In the genomic region with DNA sequence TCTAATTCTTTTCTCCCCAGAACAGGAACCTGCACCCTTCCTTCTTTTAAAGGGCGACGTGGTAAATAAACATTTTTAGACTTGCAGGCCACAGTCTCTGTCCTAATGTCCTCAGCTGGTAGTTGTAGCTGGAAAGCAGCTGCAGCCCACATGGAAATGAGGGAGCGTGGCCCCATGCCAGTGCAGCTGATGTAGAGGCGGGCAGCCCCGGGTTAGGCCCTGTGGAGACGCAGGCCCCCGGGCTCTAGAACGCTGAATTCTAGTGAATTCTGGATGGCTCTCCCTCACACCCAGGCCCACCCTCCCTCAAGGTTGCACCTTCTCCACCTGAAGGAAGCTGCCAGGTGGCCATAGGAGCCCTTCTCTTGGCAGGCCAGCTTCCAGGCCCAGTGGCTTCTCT, we compare ENCODE assay signal across 14 cellular contexts. TPM values are rescaled to one million over a fixed set of nuclear protein-coding genes. Genes with fewer than 3 reads are reported as not detected.
DNase-seq lines count a peak whose midpoint lies in the region; ATAC-seq and TF ChIP-seq lines count a peak whose summit lies in the region.
"Had no signal": no experiment of that assay in that cellular context is flagged by ENCODE, and none has a peak within 500 bp of the region (broad histone marks: within the 10 kb centered on the region; RNA-seq: fewer than 3 reads in every experiment).

No MANE protein-coding gene starts in this region.

- no peak overlapping the region for H3K4me2 ChIP-seq in skeletal muscle satellite cell (ENCODE audit: low read length)
- H3K4me2 ChIP-seq in OCI-LY7 (ENCODE audit: low read length) = no peak overlapping the region

- peaks cover 12% of the 10 kb centered on the region for H3K4me1 Mint-ChIP-seq in endodermal cell

- peak; percentile 34 for DNase-seq in AG20443 (ENCODE audit: low spot score)
- peak; percentile 25 for DNase-seq in endodermal cell
- no peak for DNase-seq in lower lobe of right lung
- DNase-seq in OCI-LY7 (ENCODE audit: low spot score) = no peak
- DNase-seq in NCI-H82 (lab: John Stamatoyannopoulos, UW) = no peak
- DNase-seq in NCI-H1105 treated with DMSO at 0.1 percent for 48 hours (lab: John Stamatoyannopoulos, UW) = no peak
- no peak for DNase-seq in GF-D8 (lab: John Stamatoyannopoulos, UW)
- DNase-seq: activated naive CD8-positive, alpha-beta T cell treated with anti-CD3 and anti-CD28 coated beads, Interleukin-2, amount 10 ng/mL, durations not matched to agents 7 days and 5 days; DMS53 had no signal

- H3K36me3 Mint-ChIP-seq in endodermal cell (ENCODE audit: low read depth) = peaks cover 82% of the 10 kb centered on the region

- WGBS in endodermal cell (ENCODE audit: insufficient coverage in 1 of 2, insufficient read length in 1 of 2), 2 experiments = 97 to 100% methylated on average over 2 to 8 of the region's 8 CpGs

- H3K36me3 ChIP-seq in endodermal cell (ENCODE audit: control insufficient read depth, insufficient read depth, low read length) (peaks cover 87% of the 10 kb centered on the region), lower lobe of right lung (peaks cover 60% of the 10 kb centered on the region), skeletal muscle satellite cell (ENCODE audit: insufficient read depth, low read length) (peaks cover 63% of the 10 kb centered on the region), OCI-LY7 (ENCODE audit: insufficient read depth, low read length) (no peaks in the 10 kb centered on the region)

- no peaks in the 10 kb centered on the region for H3K9me2 ChIP-seq in OCI-LY7 (ENCODE audit: insufficient read depth, low read length)

- no peaks in the 10 kb centered on the region for H4K20me1 ChIP-seq in OCI-LY7 (ENCODE audit: insufficient read depth, low read length)

- no peaks in the 10 kb centered on the region for H3K27me3 Mint-ChIP-seq in endodermal cell (ENCODE audit: insufficient read depth)
- H3K27me3 Mint-ChIP-seq: activated naive CD8-positive, alpha-beta T cell treated with anti-CD3 and anti-CD28 coated beads, Interleukin-2, amount 10 ng/mL, durations not matched to agents 7 days and 5 days; progenitor cell of endocrine pancreas had no signal

- no peaks in the 10 kb centered on the region for H3K9me3 ChIP-seq in endodermal cell (ENCODE audit: control insufficient read depth, low read length)
- no peaks in the 10 kb centered on the region for H3K9me3 ChIP-seq in lower lobe of right lung
- no peaks in the 10 kb centered on the region for H3K9me3 ChIP-seq in skeletal muscle satellite cell (replicated peaks; ENCODE audit: low read length)
- H3K9me3 ChIP-seq in OCI-LY7 (ENCODE audit: low read length) = no peaks in the 10 kb centered on the region

- no peak overlapping the region for H3K4me3 ChIP-seq in endodermal cell (ENCODE audit: low read length)
- no peak overlapping the region for H3K4me3 ChIP-seq in lower lobe of right lung
- H3K4me3 ChIP-seq in skeletal muscle satellite cell (ENCODE audit: low read length) = no peak overlapping the region
- H3K4me3 ChIP-seq in OCI-LY7 (ENCODE audit: low read depth, low read length, poor library complexity, severe bottlenecking) = no peak overlapping the region

- TF ChIP-seq CTCF in endodermal cell (conservative IDR thresholded peaks at IDR 0.05) (no peak), lower lobe of right lung (IDR thresholded peaks at IDR 0.05) (no peak), OCI-LY7 (conservative IDR thresholded peaks at IDR 0.05; ENCODE audit: low read length) (no peak)

- ATAC-seq in lower lobe of right lung = no peak
- ATAC-seq: activated CD4-positive, CD25-positive, alpha-beta regulatory T cell treated with anti-CD3 and anti-CD28 coated beads, Interleukin-2, amount 50 U/mL, for 24 hours had no signal

- no peak overlapping the region for H2AFZ ChIP-seq in OCI-LY7 (ENCODE audit: low read length)

- H3K9ac ChIP-seq in endodermal cell (ENCODE audit: extremely low read depth, low read length, poor library complexity, severe bottlenecking) (no peak overlapping the region), skeletal muscle satellite cell (ENCODE audit: low read depth, low read length) (peak overlapping the region; percentile 63)

- H3K27ac Mint-ChIP-seq in endodermal cell = peak overlapping the region; percentile 21
- H3K27ac Mint-ChIP-seq: activated naive CD8-positive, alpha-beta T cell treated with anti-CD3 and anti-CD28 coated beads, Interleukin-2, amount 10 ng/mL, durations not matched to agents 7 days and 5 days; progenitor cell of endocrine pancreas had no signal

- H3K79me2 ChIP-seq in OCI-LY7 (ENCODE audit: insufficient read depth, low read depth, low read length) = no peaks in the 10 kb centered on the region

- CTCF ChIA-PET in OCI-LY7 (lab: Charles Lee; ENCODE audit: unreplicated experiment) = interaction anchor here (0.6 kb wide), 1 partner anchor 33 kb away, joined by 6 read pairs; no protein-coding TSS in a partner anchor

- H3K27ac ChIP-seq in endodermal cell (ENCODE audit: low read depth, low read length) (no peak overlapping the region), lower lobe of right lung (peak overlapping the region; percentile 80), OCI-LY7 (ENCODE audit: low read depth, low read length, poor library complexity, severe bottlenecking) (no peak overlapping the region)

- H3K4me1 ChIP-seq in endodermal cell (ENCODE audit: control insufficient read depth, insufficient read depth, low read length) (peaks cover 21% of the 10 kb centered on the region), lower lobe of right lung (peaks cover 26% of the 10 kb centered on the region), skeletal muscle satellite cell (ENCODE audit: control insufficient read depth, insufficient read depth, low read length) (peaks cover 22% of the 10 kb centered on the region), OCI-LY7 (ENCODE audit: insufficient read depth, low read length, poor library complexity, severe bottlenecking) (no peaks in the 10 kb centered on the region)

- H3K27me3 ChIP-seq in endodermal cell (ENCODE audit: control insufficient read depth, insufficient read depth, low read length, poor library complexity, severe bottlenecking) (no peaks in the 10 kb centered on the region), lower lobe of right lung (ENCODE audit: low read depth) (no peaks in the 10 kb centered on the region), skeletal muscle satellite cell (ENCODE audit: control insufficient read depth, insufficient read depth, low read length) (no peaks in the 10 kb centered on the region)

- no TSS peak for BruUV-seq in OCI-LY7 (replicated peaks; lab: Mats Ljungman, UMichigan)

- no peak overlapping the region for H3K4me3 Mint-ChIP-seq in endodermal cell
- H3K4me3 Mint-ChIP-seq: activated naive CD8-positive, alpha-beta T cell treated with anti-CD3 and anti-CD28 coated beads, Interleukin-2, amount 10 ng/mL, durations not matched to agents 7 days and 5 days had no signal

- H3K9me3 Mint-ChIP-seq in endodermal cell = no peaks in the 10 kb centered on the region
- H3K9me3 Mint-ChIP-seq: activated naive CD8-positive, alpha-beta T cell treated with anti-CD3 and anti-CD28 coated beads, Interleukin-2, amount 10 ng/mL, durations not matched to agents 7 days and 5 days had no signal

- POLR2A ChIA-PET in OCI-LY7 (lab: Charles Lee) = no interaction called here

- intact Hi-C loops in lower lobe of right lung (cut with DNase I) = no loop called here
- intact Hi-C loops in OCI-LY7 (cut with micrococcal nuclease; ENCODE audit: unreplicated experiment) = no loop called here

RNA-seq across cellular contexts. Expression of a gene that starts 52.3 kb away (rescaled TPM):
- not detected for total RNA-seq in endodermal cell
- not detected for polyA plus RNA-seq in endodermal cell (2013, experiment 1 of 2)
- polyA plus RNA-seq in endodermal cell (2013, experiment 2 of 2) = not detected
- not detected for total RNA-seq in lower lobe of right lung
- not detected in 2 replicates for total RNA-seq in skeletal muscle satellite cell (2012; rRNA removed)
- not detected in 2 replicates for total RNA-seq in OCI-LY7 (2014; rRNA removed; shearing (Covaris generic))
- total RNA-seq in OCI-LY7 (2022) = not detected in 2 replicates
- total RNA-seq: activated naive CD8-positive, alpha-beta T cell treated with anti-CD3 and anti-CD28 coated beads, Interleukin-2, amount 10 ng/mL, durations not matched to agents 7 days and 5 days; liver; M059J; progenitor cell of endocrine pancreas had no signal
- polyA plus RNA-seq: liver had no signal

Comparison
In these comparisons a context has a peak if more than half of its experiments do, and no peak if none do; other contexts are left out.
1. DNase-seq: peak in AG20443 (single experiment) and endodermal cell (single experiment); none in lower lobe of right lung (single experiment), OCI-LY7 (single experiment), NCI-H82 (single experiment), NCI-H1105 treated with DMSO at 0.1 percent for 48 hours (single experiment) and GF-D8 (single experiment).